Comparison of ENCODE assay signal across 14 cellular contexts in the genomic region with DNA sequence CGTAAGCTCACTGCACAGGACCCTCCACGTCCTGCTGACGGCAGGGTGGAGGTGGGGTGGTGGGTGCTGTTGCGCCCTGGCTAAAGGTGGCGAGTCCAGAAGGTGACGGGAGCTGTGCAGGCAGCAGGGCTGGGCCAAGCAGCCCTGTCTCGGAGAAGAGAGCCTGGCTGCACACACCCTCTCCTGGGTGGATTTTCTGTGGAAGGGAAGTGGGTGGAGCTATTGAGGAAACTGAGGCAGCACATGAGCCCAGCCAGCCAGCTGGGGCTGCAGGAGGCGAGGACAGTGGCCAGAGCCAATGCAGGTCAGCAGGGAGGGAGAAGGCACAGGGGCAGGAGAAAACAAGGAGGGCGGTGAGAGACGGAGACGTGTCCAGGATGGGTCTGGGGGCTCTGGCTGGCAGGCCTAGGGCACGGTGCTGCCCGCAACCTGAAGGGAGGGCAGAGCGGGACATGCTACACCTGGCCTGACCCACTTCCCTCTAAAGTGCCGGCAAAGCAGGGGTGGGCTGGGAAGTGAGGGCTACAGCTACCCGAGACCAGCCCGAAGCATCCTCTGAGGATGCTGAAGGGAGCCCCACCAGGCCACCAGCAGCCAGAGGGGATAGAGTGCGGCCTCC.
"Had no signal": no experiment of that assay in that cellular context is flagged by ENCODE, and none has a peak within 500 bp of the region (broad histone marks: within the 10 kb centered on the region; RNA-seq: fewer than 3 reads in every experiment).

No MANE protein-coding gene starts in this region.

- ATAC-seq: naive thymus-derived CD4-positive, alpha-beta T cell had no signal

- H3K27me3 Mint-ChIP-seq: naive thymus-derived CD4-positive, alpha-beta T cell; type B pancreatic cell had no signal

- H3K9me3 ChIP-seq: colonic mucosa, heart left ventricle, ovary, prostate gland, right lobe of liver had no signal

- H3K27ac Mint-ChIP-seq: naive thymus-derived CD4-positive, alpha-beta T cell; nephron progenitor cell; type B pancreatic cell had no signal

- H3K4me3 ChIP-seq: colonic mucosa, heart left ventricle, ovary, prostate gland, right lobe of liver had no signal

- DNase-seq: colonic mucosa; dermis blood vessel endothelial cell; foreskin melanocyte; heart left ventricle; hippocampal formation; left colon; naive thymus-derived CD4-positive, alpha-beta T cell; nephron progenitor cell; ovary; right lobe of liver; stimulated activated CD4-positive, alpha-beta T cell treated with anti-CD3 and anti-CD28 coated beads, Interleukin-4, amount 100 ng/mL, for 1 hour; stimulated activated naive CD4-positive, alpha-beta T cell treated with Interleukin-2 at 50 U/mL for 16 hours had no signal

- H3K4me3 Mint-ChIP-seq: naive thymus-derived CD4-positive, alpha-beta T cell; nephron progenitor cell; type B pancreatic cell had no signal

- H3K9me3 Mint-ChIP-seq: type B pancreatic cell had no signal

- H3K27me3 ChIP-seq: colonic mucosa, heart left ventricle, ovary, right lobe of liver had no signal

- H3K36me3 ChIP-seq: colonic mucosa, ovary, prostate gland had no signal

- H3K4me1 ChIP-seq: colonic mucosa, right lobe of liver had no signal

- H3K27ac ChIP-seq: colonic mucosa, heart left ventricle, ovary, prostate gland, right lobe of liver had no signal
